ENCODE assay signal across 18 cellular contexts in the genomic region with DNA sequence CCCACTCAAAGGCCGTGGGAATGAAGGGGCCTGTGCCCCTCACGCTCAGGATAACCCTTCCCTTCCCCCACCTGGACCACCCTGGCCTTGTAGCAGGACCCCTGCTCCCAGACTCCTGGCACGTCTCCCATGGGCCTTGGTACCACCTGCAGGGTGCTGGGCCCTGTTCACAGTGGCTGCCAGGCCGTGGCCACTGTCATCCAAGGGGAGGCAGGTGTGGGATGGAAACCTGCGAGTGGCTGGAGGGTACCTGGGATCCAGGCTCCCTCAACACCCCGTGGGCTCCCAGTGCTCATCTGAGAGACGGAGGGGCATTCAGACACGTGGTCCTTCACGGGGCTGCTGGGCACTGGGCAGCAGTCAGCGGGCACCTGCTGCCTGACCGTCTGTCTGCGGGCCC.
"Had no signal": no experiment of that assay in that cellular context is flagged by ENCODE, and none has a peak within 500 bp of the region (broad histone marks: within the 10 kb centered on the region; RNA-seq: fewer than 3 reads in every experiment).

No MANE protein-coding gene starts in this region.

- H3K9ac ChIP-seq: neural progenitor cell had no signal

- H3K4me3 ChIP-seq: ascending aorta, colonic mucosa, dorsolateral prefrontal cortex, esophagus muscularis mucosa, neural progenitor cell, prostate gland, testis, upper lobe of left lung had no signal

- H3K36me3 ChIP-seq: ascending aorta, colonic mucosa, neural progenitor cell, prostate gland, upper lobe of left lung had no signal

- H3K4me1 ChIP-seq: colonic mucosa, neural progenitor cell, prostate gland had no signal

- DNase-seq: activated T-cell treated with anti-CD3 and anti-CD28 coated beads, Interleukin-2, amount 50 U/mL, for 1 hour; brain microvascular endothelial cell; colonic mucosa; dorsolateral prefrontal cortex; kidney; naive thymus-derived CD8-positive, alpha-beta T cell; small intestine; stimulated activated CD4-positive, alpha-beta T cell treated with anti-CD3 and anti-CD28 coated beads, Interleukin-15, amount 100 ng/mL, for 24 hours; stimulated activated naive CD4-positive, alpha-beta T cell; T1000; testis had no signal

- H3K27ac ChIP-seq: brain microvascular endothelial cell, colonic mucosa, prostate gland, testis, upper lobe of left lung had no signal

- H2AFZ ChIP-seq: neural progenitor cell had no signal

- H3K4me2 ChIP-seq: neural progenitor cell had no signal

- ATAC-seq: activated naive CD4-positive, alpha-beta T cell treated with anti-CD3 and anti-CD28 coated beads, Interleukin-2, amount 50 U/mL, for 72 hours; activated T-helper 17 cell treated with anti-CD3 and anti-CD28 coated beads, Interleukin-2, amount 50 U/mL, for 72 hours; naive thymus-derived CD8-positive, alpha-beta T cell had no signal

- H3K9me3 ChIP-seq: colonic mucosa, prostate gland, testis had no signal

- H3K27me3 ChIP-seq: ascending aorta, brain microvascular endothelial cell, colonic mucosa, esophagus muscularis mucosa, neural progenitor cell, testis, upper lobe of left lung had no signal
